Comparison of ENCODE assay signal across 12 cellular contexts in genomic region chr2:98623657-98624056, GRCh38. TPM values are rescaled to one million over a fixed set of nuclear protein-coding genes. Genes with fewer than 3 reads are reported as not detected.
DNase-seq lines count a peak whose midpoint lies in the region; ATAC-seq, FAIRE-seq and TF ChIP-seq lines count a peak whose summit lies in the region.
"Had no signal": no experiment of that assay in that cellular context is flagged by ENCODE, and none has a peak within 500 bp of the region (broad histone marks: within the 10 kb centered on the region; RNA-seq: fewer than 3 reads in every experiment).

No MANE protein-coding gene starts in this region.

- H3K4me3 ChIP-seq in HepG2 (replicated peaks in 1 of 3; ENCODE audit: insufficient read depth in 1 of 3, low read depth in 2 of 3, low read length in 3 of 3): no peak overlapping the region
- H3K4me3 ChIP-seq: BLaER1, GM23338 had no signal

- H2AFZ ChIP-seq in HepG2 (ENCODE audit: low read length): no peak overlapping the region
- H2AFZ ChIP-seq: GM23338 had no signal

- no peaks in the 10 kb centered on the region for H3K79me2 ChIP-seq in HepG2 (ENCODE audit: insufficient read depth, low read length)

- TF ChIP-seq CTCF in AG09319 (IDR thresholded peaks at IDR 0.05; ENCODE audit: low read depth, low read length): no peak
- no peak for TF ChIP-seq CTCF in HepG2 (CRISPR knock-in tag; IDR thresholded peaks at IDR 0.05)

- H3K4me2 ChIP-seq in HepG2 (ENCODE audit: low read depth, low read length): no peak overlapping the region
- H3K4me2 ChIP-seq: BLaER1, GM23338 had no signal

- no peaks in the 10 kb centered on the region for H3K4me1 ChIP-seq in HepG2 (ENCODE audit: insufficient read depth, low read length)

- intact Hi-C loops in HepG2 (cut with micrococcal nuclease; ENCODE audit: unreplicated experiment): no loop called here

- in situ Hi-C loops in HepG2 (cut with HindIII; ENCODE audit: extremely low pct_ligation_motif_present, low pct_unique_long_range_greater_than_20kb): no loop called here

- no peak for TF ChIP-seq POLR2A in HepG2 (IDR thresholded peaks at IDR 0.05; ENCODE audit: insufficient read depth in 1 of 2, low read depth in 2 of 2, low read length in 2 of 2)

- H3K27me3 ChIP-seq in HepG2 (ENCODE audit: control insufficient read depth in 1 of 2, insufficient read depth in 2 of 2, low read length in 2 of 2): no peaks in the 10 kb centered on the region
- H3K27me3 ChIP-seq: BLaER1 had no signal

- peaks cover 10 to 39% of the 10 kb centered on the region in 2 experiments for H3K36me3 ChIP-seq in HepG2 (replicated peaks in 1 of 2; ENCODE audit: control insufficient read depth in 1 of 2, insufficient read depth in 2 of 2, low read length in 2 of 2)

- peak; percentile 15 for DNase-seq in AG09319 (ENCODE audit: extremely low read depth, low read depth)
- DNase-seq in HTR-8/SVneo (ENCODE audit: insufficient read length, low spot score): no peak
- peak; percentile 61 for DNase-seq in cerebellum (ENCODE audit: low spot score)
- DNase-seq in HepG2 (ENCODE audit: low spot score): no peak
- no peak for DNase-seq in NCI-H82 treated with DMSO at 0.1 percent for 48 hours (lab: John Stamatoyannopoulos, UW; ENCODE audit: unreplicated experiment)
- DNase-seq in NCI-H2227 treated with DMSO at 0.1 percent for 48 hours (lab: John Stamatoyannopoulos, UW): no peak

- no peak overlapping the region for H3K27ac ChIP-seq in HepG2 (ENCODE audit: extremely low read length, insufficient read depth, low read length)
- H3K27ac ChIP-seq: BLaER1, RWPE1 had no signal

- FAIRE-seq in HTR-8/SVneo (lab: Jason Lieb, UNC) (peak; percentile 72), HepG2 (lab: Jason Lieb, UNC) (no peak)
- FAIRE-seq: colon had no signal

- H4K20me1 ChIP-seq in HepG2 (ENCODE audit: insufficient read depth, low read length): no peaks in the 10 kb centered on the region
- H4K20me1 ChIP-seq: BLaER1 had no signal

- no TSS peak for BruUV-seq in HepG2 (replicated peaks; lab: Mats Ljungman, UMichigan)

- no peaks in the 10 kb centered on the region for H3K9me3 ChIP-seq in HepG2 (ENCODE audit: low read length)
- H3K9me3 ChIP-seq: BLaER1 had no signal

- TF ChIP-seq EP300 in HepG2 (IDR thresholded peaks at IDR 0.05; ENCODE audit: low read depth in 2 of 2, low read length in 2 of 2): no peak
- TF ChIP-seq EP300 in HepG2 (CRISPR knock-in tag; IDR thresholded peaks at IDR 0.05; ENCODE audit: borderline replicate concordance): no peak

- WGBS in HepG2 (ENCODE audit: low lambda C conversion rate): 90% methylated on average over 5 of the region's 5 CpGs

- no peak for TF ChIP-seq RAD21 in HepG2 (CRISPR knock-in tag; IDR thresholded peaks at IDR 0.05)

- CTCF ChIA-PET in HepG2 (lab: Yijun Ruan, JAX; ENCODE audit: low intra/inter-chr PET ratio, low total read pairs): no interaction called here

- ATAC-seq in HepG2: peak; percentile 40; the same call in 1 of the 3 replicates
- ATAC-seq in GM21381 (IDR thresholded peaks at IDR 0.05; ENCODE audit: unreplicated experiment): no peak
- ATAC-seq in HG03097 (IDR thresholded peaks at IDR 0.05; ENCODE audit: low FRiP score, unreplicated experiment): no peak
- ATAC-seq: GM23338 had no signal

- POLR2A ChIA-PET in HepG2 (lab: Yijun Ruan, JAX): no interaction called here

- no peak overlapping the region for H3K9ac ChIP-seq in HepG2 (ENCODE audit: insufficient read depth, low read depth, low read length)
- H3K9ac ChIP-seq: BLaER1 had no signal

TF ChIP-seq in HepG2, 621 proteins besides CTCF, POLR2A, EP300 and RAD21 (continues in another document):
- no peak for TF ChIP-seq ATF2 (CRISPR knock-in tag; IDR thresholded peaks at IDR 0.05)

RNA-seq across cellular contexts. Expression of gene UNC50, which starts 15.3 kb away (rescaled TPM):
- total RNA-seq in cerebellum: 29.1 TPM
- 58.0 and 95.6 TPM in 2 replicates for total RNA-seq in HepG2 (2016; rRNA removed; fragmentation: Illumina TruSeq; extraction: Trizol)
- 42.0 and 43.6 TPM in 2 replicates for total RNA-seq in HepG2 (2016; cell fraction: cytosol; rRNA removed; fragmentation: Illumina TruSeq; extraction: Trizol; ENCODE audit: low read depth)
- total RNA-seq in HepG2 (2016; cell fraction: insoluble cytoplasmic fraction; rRNA removed; fragmentation: Illumina TruSeq; extraction: Trizol): 63.0 and 102 TPM in 2 replicates
- total RNA-seq in HepG2 (2016; cell fraction: membrane; rRNA removed; fragmentation: Illumina TruSeq; extraction: Trizol): 47.4 and 49.0 TPM in 2 replicates
- 79.1 and 80.7 TPM in 2 replicates for total RNA-seq in HepG2 (2016; cell fraction: nucleus; rRNA removed; fragmentation: Illumina TruSeq; extraction: Trizol)
- polyA plus RNA-seq in HepG2 (2011; rRNA removed): 63.3 and 92.6 TPM in 2 replicates
- polyA plus RNA-seq in HepG2 (2011; cell fraction: cytosol; rRNA removed): 47.2 and 81.0 TPM in 2 replicates
- 54.2 and 66.7 TPM in 2 replicates for polyA plus RNA-seq in HepG2 (2011; cell fraction: nucleus; rRNA removed)
- polyA plus RNA-seq in HepG2 (2012): 68.6 and 76.2 TPM in 2 replicates
- polyA plus RNA-seq in HepG2 (2016; cell fraction: cytosol; fragmentation: Illumina TruSeq; extraction: Trizol; ENCODE audit: low read depth): 28.0 and 31.3 TPM in 2 replicates
- 47.7 and 52.9 TPM in 2 replicates for polyA plus RNA-seq in HepG2 (2016; cell fraction: insoluble cytoplasmic fraction; fragmentation: Illumina TruSeq; extraction: Trizol; ENCODE audit: low read depth)
- 29.3 and 32.1 TPM in 2 replicates for polyA plus RNA-seq in HepG2 (2016; cell fraction: membrane; fragmentation: Illumina TruSeq; extraction: Trizol; ENCODE audit: low read depth)
- polyA plus RNA-seq in HepG2 (2016; cell fraction: nucleus; fragmentation: Illumina TruSeq; extraction: Trizol; ENCODE audit: insufficient read depth, low read depth): 106 and 112 TPM in 2 replicates
- polyA minus RNA-seq in HepG2 (2011; rRNA and poly(A)+ RNA removed; ENCODE audit: low replicate concordance): 13.4 and 13.9 TPM in 2 replicates
- 19.4 and 20.5 TPM in 2 replicates for polyA minus RNA-seq in HepG2 (2011; cell fraction: cytosol; rRNA and poly(A)+ RNA removed)
- polyA minus RNA-seq in HepG2 (2011; cell fraction: nucleus; rRNA and poly(A)+ RNA removed): 42.7 and 44.1 TPM in 2 replicates

RNA-seq across cellular contexts. Expression of gene COA5, which starts 15.3 kb away (rescaled TPM):
- total RNA-seq in cerebellum: 45.7 TPM
- 64.5 and 72.9 TPM in 2 replicates for total RNA-seq in HepG2 (2016; rRNA removed; fragmentation: Illumina TruSeq; extraction: Trizol)
- 27.1 and 32.8 TPM in 2 replicates for total RNA-seq in HepG2 (2016; cell fraction: cytosol; rRNA removed; fragmentation: Illumina TruSeq; extraction: Trizol; ENCODE audit: low read depth)
- 61.3 and 76.9 TPM in 2 replicates for total RNA-seq in HepG2 (2016; cell fraction: insoluble cytoplasmic fraction; rRNA removed; fragmentation: Illumina TruSeq; extraction: Trizol)
- 46.1 and 48.2 TPM in 2 replicates for total RNA-seq in HepG2 (2016; cell fraction: membrane; rRNA removed; fragmentation: Illumina TruSeq; extraction: Trizol)
- 41.0 and 50.3 TPM in 2 replicates for total RNA-seq in HepG2 (2016; cell fraction: nucleus; rRNA removed; fragmentation: Illumina TruSeq; extraction: Trizol)
- polyA plus RNA-seq in HepG2 (2011; rRNA removed): 43.6 and 44.4 TPM in 2 replicates
- 33.4 and 39.7 TPM in 2 replicates for polyA plus RNA-seq in HepG2 (2011; cell fraction: cytosol; rRNA removed)
- polyA plus RNA-seq in HepG2 (2011; cell fraction: nucleus; rRNA removed): 36.9 and 50.2 TPM in 2 replicates
- 71.5 and 94.3 TPM in 2 replicates for polyA plus RNA-seq in HepG2 (2012)
- polyA plus RNA-seq in HepG2 (2016; cell fraction: cytosol; fragmentation: Illumina TruSeq; extraction: Trizol; ENCODE audit: low read depth): 25.6 and 45.6 TPM in 2 replicates
- 61.8 and 75.0 TPM in 2 replicates for polyA plus RNA-seq in HepG2 (2016; cell fraction: insoluble cytoplasmic fraction; fragmentation: Illumina TruSeq; extraction: Trizol; ENCODE audit: low read depth)
- 38.1 and 48.3 TPM in 2 replicates for polyA plus RNA-seq in HepG2 (2016; cell fraction: membrane; fragmentation: Illumina TruSeq; extraction: Trizol; ENCODE audit: low read depth)
- polyA plus RNA-seq in HepG2 (2016; cell fraction: nucleus; fragmentation: Illumina TruSeq; extraction: Trizol; ENCODE audit: insufficient read depth, low read depth): 94.3 and 101 TPM in 2 replicates
- polyA minus RNA-seq in HepG2 (2011; rRNA and poly(A)+ RNA removed; ENCODE audit: low replicate concordance): 4.7 and 10.7 TPM in 2 replicates
- polyA minus RNA-seq in HepG2 (2011; cell fraction: cytosol; rRNA and poly(A)+ RNA removed): 7.8 and 8.6 TPM in 2 replicates
- 45.1 and 55.9 TPM in 2 replicates for polyA minus RNA-seq in HepG2 (2011; cell fraction: nucleus; rRNA and poly(A)+ RNA removed)

Comparison
In these comparisons a context has a peak if more than half of its experiments do, and no peak if none do; other contexts are left out.
1. DNase-seq: peak in AG09319 (single experiment) and cerebellum (single experiment); none in HTR-8/SVneo (single experiment), HepG2 (single experiment), NCI-H82 treated with DMSO at 0.1 percent for 48 hours (single experiment) and NCI-H2227 treated with DMSO at 0.1 percent for 48 hours (single experiment).